In the genomic region with DNA sequence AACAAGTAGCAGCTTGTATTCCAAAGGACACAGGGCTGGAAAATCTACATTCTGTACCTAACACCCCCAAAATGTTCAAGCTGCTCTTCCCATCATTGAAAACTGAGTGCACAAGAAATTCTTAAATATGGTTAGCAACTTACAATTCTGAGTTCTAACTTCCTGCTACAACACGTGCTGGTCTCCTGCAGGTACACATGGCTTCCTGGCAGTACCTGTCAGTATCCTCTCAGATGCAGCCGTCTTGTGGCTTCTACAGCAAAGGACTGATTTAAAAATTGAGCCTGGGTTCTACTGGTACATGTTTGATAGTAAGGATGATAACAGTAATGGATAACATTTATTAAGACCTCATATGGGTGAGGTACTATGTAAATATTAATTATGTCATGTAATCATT, we compare ENCODE assay signal across 16 cellular contexts.
DNase-seq lines count a peak whose midpoint lies in the region; ATAC-seq and TF ChIP-seq lines count a peak whose summit lies in the region.
"Had no signal": no experiment of that assay in that cellular context is flagged by ENCODE, and none has a peak within 500 bp of the region (broad histone marks: within the 10 kb centered on the region; RNA-seq: fewer than 3 reads in every experiment).

No MANE protein-coding gene starts in this region.

- no peaks in the 10 kb centered on the region for H3K36me3 ChIP-seq in mammary epithelial cell (ENCODE audit: insufficient read depth, low read length)
- H3K36me3 ChIP-seq in breast epithelium = no peaks in the 10 kb centered on the region
- H3K36me3 ChIP-seq in PC-9 (ENCODE audit: low read depth) = no peaks in the 10 kb centered on the region
- no peaks in the 10 kb centered on the region for H3K36me3 ChIP-seq in naive thymus-derived CD4-positive, alpha-beta T cell (ENCODE audit: control insufficient read depth in 2 of 3, insufficient read depth in 3 of 3, low read length in 3 of 3)
- H3K36me3 ChIP-seq: BLaER1 treated with 17β-estradiol and CSF1 and Interleukin-3, amounts not matched to agents 10 nM and 100 nM had no signal

- peaks cover 12% of the 10 kb centered on the region for H3K9me3 Mint-ChIP-seq in activated naive CD4-positive, alpha-beta T cell treated with anti-CD3 and anti-CD28 coated beads for 36 hours
- H3K9me3 Mint-ChIP-seq in naive thymus-derived CD4-positive, alpha-beta T cell = peaks cover 0 to 20% (median 7%) of the 10 kb centered on the region in 11 donors
- H3K9me3 Mint-ChIP-seq: HFFc6 had no signal

- no peak overlapping the region for H3K4me3 ChIP-seq in mammary epithelial cell (replicated peaks in 1 of 3; ENCODE audit: insufficient read depth in 1 of 3, low read depth in 2 of 3, low read length in 3 of 3)
- no peak overlapping the region for H3K4me3 ChIP-seq in breast epithelium
- no peak overlapping the region for H3K4me3 ChIP-seq in PC-9
- no peak overlapping the region for H3K4me3 ChIP-seq in naive thymus-derived CD4-positive, alpha-beta T cell (ENCODE audit: low read length)
- H3K4me3 ChIP-seq: BLaER1 treated with 17β-estradiol and CSF1 and Interleukin-3, amounts not matched to agents 10 nM and 100 nM; GM23338 had no signal

- no peaks in the 10 kb centered on the region for H3K9me2 ChIP-seq in PC-9 (ENCODE audit: insufficient read depth)

- H3K79me2 ChIP-seq in mammary epithelial cell (ENCODE audit: insufficient read depth, low read length) (no peaks in the 10 kb centered on the region), PC-9 (ENCODE audit: low read depth) (no peaks in the 10 kb centered on the region)

- TF ChIP-seq CTCF in mammary epithelial cell (conservative IDR thresholded peaks at IDR 0.05 in 1 of 2, IDR thresholded peaks at IDR 0.05 in 1 of 2; ENCODE audit: extremely low read depth in 1 of 2, insufficient read depth in 1 of 2, low read depth in 1 of 2, low read length in 2 of 2) = no peak
- TF ChIP-seq CTCF in breast epithelium (IDR thresholded peaks at IDR 0.05) = no peak
- TF ChIP-seq CTCF in PC-9 (conservative IDR thresholded peaks at IDR 0.05) = no peak

- WGBS in mammary epithelial cell (ENCODE audit: low coverage, missing lambda C conversion rate) = 20% methylated on average over 2 of the region's 2 CpGs

- BruUV-seq in mammary epithelial cell (replicated peaks; lab: Mats Ljungman, UMichigan) (no TSS peak), PC-9 (replicated peaks; lab: Mats Ljungman, UMichigan) (no TSS peak)

- no peak overlapping the region for H3K27ac ChIP-seq in mammary epithelial cell (ENCODE audit: insufficient read depth, low read depth, low read length)
- H3K27ac ChIP-seq in breast epithelium = no peak overlapping the region
- no peak overlapping the region for H3K27ac ChIP-seq in PC-9
- H3K27ac ChIP-seq in naive thymus-derived CD4-positive, alpha-beta T cell (ENCODE audit: low read depth, low read length) = peak overlapping the region; percentile 9
- H3K27ac ChIP-seq: BLaER1 treated with 17β-estradiol and CSF1 and Interleukin-3, amounts not matched to agents 10 nM and 100 nM; HL-60 had no signal

- H3K36me3 Mint-ChIP-seq in activated naive CD4-positive, alpha-beta T cell treated with anti-CD3 and anti-CD28 coated beads for 36 hours (ENCODE audit: low read depth) = no peaks in the 10 kb centered on the region
- H3K36me3 Mint-ChIP-seq in naive thymus-derived CD4-positive, alpha-beta T cell = peaks cover 0 to 13% (median 4%) of the 10 kb centered on the region in 5 donors

- H3K4me2 ChIP-seq in mammary epithelial cell (ENCODE audit: insufficient read depth, low read depth, low read length) (no peak overlapping the region), PC-9 (no peak overlapping the region)
- H3K4me2 ChIP-seq: BLaER1 treated with 17β-estradiol and CSF1 and Interleukin-3, amounts not matched to agents 10 nM and 100 nM; GM23338 had no signal

- POLR2A ChIA-PET in PC-9 (lab: Charles Lee; ENCODE audit: unreplicated experiment) = no interaction called here
- POLR2A ChIA-PET in naive thymus-derived CD4-positive, alpha-beta T cell (lab: Charles Lee) = interaction anchor here (0.5 kb wide), 1 partner anchor 636 kb away, joined by 3 read pairs; no protein-coding TSS in a partner anchor

- CTCF ChIA-PET in activated naive CD4-positive, alpha-beta T cell treated with anti-CD3 and anti-CD28 coated beads for 36 hours (lab: Charles Lee) = interaction anchor here (1.2 kb wide), 1 partner anchor 146 kb away, joined by 3 read pairs; no protein-coding TSS in a partner anchor
- CTCF ChIA-PET in mammary epithelial cell (lab: Charles Lee; ENCODE audit: low non-redundant PET) (no interaction called here), PC-9 (lab: Charles Lee) (no interaction called here)
- CTCF ChIA-PET in naive thymus-derived CD4-positive, alpha-beta T cell (lab: Charles Lee) = no interaction called here

- no peaks in the 10 kb centered on the region for H4K20me1 ChIP-seq in mammary epithelial cell (ENCODE audit: insufficient read depth, low read length)
- H4K20me1 ChIP-seq in PC-9 (ENCODE audit: insufficient read depth) = no peaks in the 10 kb centered on the region
- H4K20me1 ChIP-seq: BLaER1 treated with 17β-estradiol and CSF1 and Interleukin-3, amounts not matched to agents 10 nM and 100 nM had no signal

- TF ChIP-seq POLR2A in breast epithelium (IDR thresholded peaks at IDR 0.05) = no peak

- H3F3A ChIP-seq in PC-9 (ENCODE audit: insufficient read depth, low read depth) = no peaks in the 10 kb centered on the region

- no peak for ATAC-seq in naive thymus-derived CD4-positive, alpha-beta T cell
- ATAC-seq: GM23338, HCT116 had no signal

- in situ Hi-C loops in mammary epithelial cell (cut with MboI; ENCODE audit: low sequenced_read_pairs in 2 of 2) = no loop called here

- DNase-seq in activated naive CD4-positive, alpha-beta T cell treated with anti-CD3 and anti-CD28 coated beads for 36 hours = peak; percentile 19
- DNase-seq in activated naive CD4-positive, alpha-beta T cell (lab: John Stamatoyannopoulos, UW) = no peak
- DNase-seq in mammary epithelial cell (no peak), breast epithelium (ENCODE audit: low spot score in 2 of 2) (no peak), PC-9 (no peak), head of caudate nucleus (no peak), mucosa of gallbladder (ENCODE audit: low spot score) (no peak)
- peak in 5 of 9 donors; percentile 4 to 42 (median 24) for DNase-seq in naive thymus-derived CD4-positive, alpha-beta T cell
- DNase-seq: Caco-2, H7, HFFc6 had no signal

- peaks cover 13% of the 10 kb centered on the region for H3K4me1 ChIP-seq in mammary epithelial cell (ENCODE audit: insufficient read depth, low read length)
- no peaks in the 10 kb centered on the region for H3K4me1 ChIP-seq in breast epithelium
- 0 out of 2 replicates have a peak, but pooled peaks cover 5% of the 10 kb centered on the region for H3K4me1 ChIP-seq in PC-9 (replicated peaks; ENCODE audit: insufficient read depth)
- H3K4me1 ChIP-seq in naive thymus-derived CD4-positive, alpha-beta T cell (ENCODE audit: control insufficient read depth in 2 of 2, insufficient read depth in 2 of 2, low read length in 2 of 2) = peaks cover 6 to 20% of the 10 kb centered on the region in 2 donors
- H3K4me1 ChIP-seq: BLaER1 treated with 17β-estradiol and CSF1 and Interleukin-3, amounts not matched to agents 10 nM and 100 nM; Caco-2 had no signal

- dilution Hi-C loops in mammary epithelial cell (cut with HindIII; ENCODE audit: low sequenced_read_pairs) = no loop called here

- H2AFZ ChIP-seq in mammary epithelial cell (ENCODE audit: low read depth, low read length) (peak overlapping the region; percentile 5), PC-9 (0 out of 2 replicates have a peak overlapping the region, but pooled peaks have one; percentile 55)
- H2AFZ ChIP-seq: GM23338 had no signal

- H3K9ac ChIP-seq in mammary epithelial cell (ENCODE audit: insufficient read depth, low read length) = no peak overlapping the region
- H3K9ac ChIP-seq: BLaER1 treated with 17β-estradiol and CSF1 and Interleukin-3, amounts not matched to agents 10 nM and 100 nM had no signal

- H3K27ac Mint-ChIP-seq in activated naive CD4-positive, alpha-beta T cell treated with anti-CD3 and anti-CD28 coated beads for 36 hours = no peak overlapping the region
- peak overlapping the region in 1 of 9 donors; percentile 16 for H3K27ac Mint-ChIP-seq in naive thymus-derived CD4-positive, alpha-beta T cell
- H3K27ac Mint-ChIP-seq: B cell, GM23338, HFFc6 had no signal

- no peak overlapping the region for H3K4me3 Mint-ChIP-seq in activated naive CD4-positive, alpha-beta T cell treated with anti-CD3 and anti-CD28 coated beads for 36 hours
- H3K4me3 Mint-ChIP-seq in naive thymus-derived CD4-positive, alpha-beta T cell = peak overlapping the region in 2 of 10 donors; percentile 5 to 20
- H3K4me3 Mint-ChIP-seq: B cell, GM23338, HFFc6 had no signal

- H3K4me1 Mint-ChIP-seq in activated naive CD4-positive, alpha-beta T cell treated with anti-CD3 and anti-CD28 coated beads for 36 hours (ENCODE audit: low read depth) = peaks cover 23% of the 10 kb centered on the region
- H3K4me1 Mint-ChIP-seq in naive thymus-derived CD4-positive, alpha-beta T cell = peaks cover 5 to 37% (median 29%) of the 10 kb centered on the region in 7 donors
- H3K4me1 Mint-ChIP-seq: B cell, GM23338 had no signal

- no peaks in the 10 kb centered on the region for H3K27me3 ChIP-seq in mammary epithelial cell (ENCODE audit: insufficient read depth, low read length)
- no peaks in the 10 kb centered on the region for H3K27me3 ChIP-seq in breast epithelium
- H3K27me3 ChIP-seq in PC-9 (ENCODE audit: insufficient read depth, low read depth) = no peaks in the 10 kb centered on the region
- no peaks in the 10 kb centered on the region for H3K27me3 ChIP-seq in naive thymus-derived CD4-positive, alpha-beta T cell (ENCODE audit: control insufficient read depth in 2 of 2, insufficient read depth in 2 of 2, low read length in 2 of 2)
- H3K27me3 ChIP-seq: BLaER1 treated with 17β-estradiol and CSF1 and Interleukin-3, amounts not matched to agents 10 nM and 100 nM had no signal

- intact Hi-C loops in activated naive CD4-positive, alpha-beta T cell treated with anti-CD3 and anti-CD28 coated beads for 36 hours (cut with micrococcal nuclease) = no loop called here
- intact Hi-C loops in mammary epithelial cell (cut with micrococcal nuclease) (no loop called here), breast epithelium (cut with DNase I; ENCODE audit: low total_unique reads) (no loop called here), PC-9 (cut with micrococcal nuclease; ENCODE audit: unreplicated experiment) (no loop called here), head of caudate nucleus (cut with DNase I) (no loop called here)
- intact Hi-C loops in naive thymus-derived CD4-positive, alpha-beta T cell (cut with micrococcal nuclease) = no loop called here

- H3K9me3 ChIP-seq in mammary epithelial cell (replicated peaks; ENCODE audit: insufficient read depth, low read length) (no peaks in the 10 kb centered on the region), breast epithelium (no peaks in the 10 kb centered on the region), PC-9 (ENCODE audit: insufficient read depth, low read depth) (peaks cover 7% of the 10 kb centered on the region; the same call in 1 of the 2 replicates)
- H3K9me3 ChIP-seq in naive thymus-derived CD4-positive, alpha-beta T cell (ENCODE audit: control insufficient read depth in 2 of 3, low read length in 3 of 3) = no peaks in the 10 kb centered on the region
- H3K9me3 ChIP-seq: Caco-2 had no signal

- H3K27me3 Mint-ChIP-seq in activated naive CD4-positive, alpha-beta T cell treated with anti-CD3 and anti-CD28 coated beads for 36 hours (ENCODE audit: low read depth) = no peaks in the 10 kb centered on the region
- H3K27me3 Mint-ChIP-seq in naive thymus-derived CD4-positive, alpha-beta T cell = peaks cover 0 to 33% (median 0%) of the 10 kb centered on the region in 5 donors

Comparison
In these comparisons a context has a peak if more than half of its experiments do, and no peak if none do; other contexts are left out.
1. DNase-seq: peak in activated naive CD4-positive, alpha-beta T cell treated with anti-CD3 and anti-CD28 coated beads for 36 hours (single experiment) and naive thymus-derived CD4-positive, alpha-beta T cell (5 of 9); none in activated naive CD4-positive, alpha-beta T cell (0 of 4), mammary epithelial cell (single experiment), breast epithelium (0 of 2), PC-9 (0 of 2), head of caudate nucleus (0 of 42) and mucosa of gallbladder (single experiment).